In genomic region chrX:114712466-114712865, GRCh38 we compare ENCODE assay signal across 25 cellular contexts.
A peak's percentile ranks its signal among the peaks of the same experiment; 100 is the strongest.
DNase-seq lines count a peak whose midpoint lies in the region; ATAC-seq, FAIRE-seq and TF ChIP-seq lines count a peak whose summit lies in the region.
"Had no signal": no experiment of that assay in that cellular context is flagged by ENCODE, and none has a peak within 500 bp of the region (broad histone marks: within the 10 kb centered on the region; RNA-seq: fewer than 3 reads in every experiment).

No MANE protein-coding gene starts in this region.

- H3K4me3 Mint-ChIP-seq in T-cell = no peak overlapping the region
- H3K4me3 Mint-ChIP-seq: CD14-positive monocyte; CD4-positive, alpha-beta memory T cell; CD4-positive, CD25-positive, alpha-beta regulatory T cell; CD8-positive, alpha-beta memory T cell had no signal

- H3K4me3 ChIP-seq in A549 = no peak overlapping the region
- no peak overlapping the region for H3K4me3 ChIP-seq in GM23248
- H3K4me3 ChIP-seq: BLaER1 had no signal

- H3K9me3 Mint-ChIP-seq in T-cell = no peaks in the 10 kb centered on the region
- H3K9me3 Mint-ChIP-seq: CD14-positive monocyte had no signal

- peaks cover 0 to 3% of the 10 kb centered on the region in 2 donors for H3K27me3 Mint-ChIP-seq in T-cell
- H3K27me3 Mint-ChIP-seq: CD4-positive, alpha-beta memory T cell; CD4-positive, CD25-positive, alpha-beta regulatory T cell had no signal

- WGBS in A549 (ENCODE audit: missing lambda C conversion rate) = 42% methylated on average over 3 of the region's 3 CpGs
- WGBS in GM23248 (ENCODE audit: low coverage in 1 of 2, low lambda C conversion rate in 2 of 2, missing lambda C conversion rate in 2 of 2), 2 experiments = 65 to 72% methylated on average over 3 of the region's 3 CpGs

- no peaks in the 10 kb centered on the region for H3K79me2 ChIP-seq in GM23248 (ENCODE audit: insufficient read depth)

- TF ChIP-seq EP300 in A549 (IDR thresholded peaks at IDR 0.05) = no peak

- H3K27ac Mint-ChIP-seq in T-cell = no peak overlapping the region
- H3K27ac Mint-ChIP-seq: CD14-positive monocyte; CD4-positive, alpha-beta memory T cell; CD4-positive, CD25-positive, alpha-beta regulatory T cell; CD8-positive, alpha-beta memory T cell had no signal

- in situ Hi-C loops in GM23248 (cut with MboI) (no loop called here), SK-MEL-5 (cut with HindIII; ENCODE audit: low pct_unique_long_range_greater_than_20kb, low sequenced_read_pairs) (no loop called here)

- peak; percentile 98 for FAIRE-seq in A549 (lab: Jason Lieb, UNC)
- FAIRE-seq: D721Med, G401.6, GM12891, GM19239 had no signal

- TF ChIP-seq CTCF in A549 (IDR thresholded peaks at IDR 0.05) (no peak), GM10266 (IDR thresholded peaks at IDR 0.05; ENCODE audit: control insufficient read depth, insufficient read depth, low read depth, missing control alignments) (no peak)

- no peak overlapping the region for H2AFZ ChIP-seq in GM23248

- no peaks in the 10 kb centered on the region for H4K20me1 ChIP-seq in GM23248 (ENCODE audit: insufficient read depth)
- H4K20me1 ChIP-seq: BLaER1 had no signal

- H3K4me2 ChIP-seq in A549 (no peak overlapping the region), GM23248 (ENCODE audit: unreplicated experiment) (no peak overlapping the region)
- H3K4me2 ChIP-seq: BLaER1 had no signal

- no peak overlapping the region for H3K9ac ChIP-seq in GM23248
- H3K9ac ChIP-seq: BLaER1 had no signal

- H3K4me1 Mint-ChIP-seq in T-cell = no peaks in the 10 kb centered on the region
- H3K4me1 Mint-ChIP-seq: CD14-positive monocyte; CD4-positive, alpha-beta memory T cell; CD4-positive, CD25-positive, alpha-beta regulatory T cell; CD8-positive, alpha-beta memory T cell had no signal

- no peaks in the 10 kb centered on the region for H3K27me3 ChIP-seq in GM23248 (replicated peaks; ENCODE audit: insufficient read depth)

- H3K27ac ChIP-seq in A549 (no peak overlapping the region), GM23248 (no peak overlapping the region)
- H3K27ac ChIP-seq: 22Rv1, BLaER1 had no signal

- POLR2A ChIA-PET in A549 (lab: Yijun Ruan, JAX) (no interaction called here), T-cell (lab: Charles Lee) (no interaction called here)

- CTCF ChIA-PET in A549 (lab: Yijun Ruan, JAX) (no interaction called here), T-cell (lab: Charles Lee) (no interaction called here)

- H3K36me3 ChIP-seq in GM23248 (ENCODE audit: low read depth) = no peaks in the 10 kb centered on the region
- H3K36me3 ChIP-seq: BE2C, BLaER1 had no signal

- H3K4me1 ChIP-seq in A549 = no peaks in the 10 kb centered on the region
- no peaks in the 10 kb centered on the region for H3K4me1 ChIP-seq in GM23248 (ENCODE audit: insufficient read depth)
- H3K4me1 ChIP-seq: BE2C, BLaER1, Caco-2 had no signal

- ATAC-seq in A549 (no peak), T-cell (replicated peaks in 1 of 4) (no peak), GM21526 (IDR thresholded peaks at IDR 0.05; ENCODE audit: low FRiP score, unreplicated experiment) (no peak)

- H3F3A ChIP-seq in GM23248 (ENCODE audit: insufficient read depth) = no peaks in the 10 kb centered on the region

- DNase-seq in A549 (ENCODE audit: low read depth in 1 of 2, low spot score in 1 of 2) (no peak), GM23248 (peak; percentile 5), SK-MEL-5 (ENCODE audit: low read depth, low spot score) (peak; percentile 2), fibroblast of gingiva (ENCODE audit: low read depth) (peak; percentile 1), T-cell (no peak), GM10266 (ENCODE audit: extremely low spot score) (no peak), SK-N-DZ (ENCODE audit: low spot score) (no peak)
- DNase-seq: ACHN; BE2C; C1 segment of cervical spinal cord; Caco-2; Calu3; CD4-positive, alpha-beta memory T cell; CD4-positive, CD25-positive, alpha-beta regulatory T cell; CD8-positive, alpha-beta memory T cell; DMS79 treated with DMSO at 0.1 percent for 48 hours; GF-D8 had no signal

- no peaks in the 10 kb centered on the region for H3K36me3 Mint-ChIP-seq in T-cell
- H3K36me3 Mint-ChIP-seq: CD14-positive monocyte; CD4-positive, alpha-beta memory T cell; CD4-positive, CD25-positive, alpha-beta regulatory T cell; CD8-positive, alpha-beta memory T cell had no signal

- no peak for TF ChIP-seq POLR2A in A549 (IDR thresholded peaks at IDR 0.05; ENCODE audit: low read length)

- H3K9me3 ChIP-seq in A549 (no peaks in the 10 kb centered on the region), GM23248 (ENCODE audit: low read depth) (no peaks in the 10 kb centered on the region)
- H3K9me3 ChIP-seq: BE2C, BLaER1, Caco-2 had no signal

- H3K9me2 ChIP-seq in GM23248 (ENCODE audit: insufficient read depth) = no peaks in the 10 kb centered on the region

- no peak for TF ChIP-seq RAD21 in A549 (conservative IDR thresholded peaks at IDR 0.05 in 1 of 2, IDR thresholded peaks at IDR 0.05 in 1 of 2)

TF ChIP-seq in A549, 52 proteins besides CTCF, POLR2A, EP300 and RAD21:
- TF ChIP-seq RNF2 (IDR thresholded peaks at IDR 0.05; ENCODE audit: borderline replicate concordance, low read depth) = no peak
- no peak for TF ChIP-seq HOXB13 (CRISPR knock-in tag; IDR thresholded peaks at IDR 0.05; ENCODE audit: low read depth)
- no peak for TF ChIP-seq SMC3 (IDR thresholded peaks at IDR 0.05)
- TF ChIP-seq REST (IDR thresholded peaks at IDR 0.05) = no peak
- TF ChIP-seq NFE2L2 (conservative IDR thresholded peaks at IDR 0.05; ENCODE audit: low read length) = no peak
- no peak for TF ChIP-seq CBX8 (IDR thresholded peaks at IDR 0.05)
- TF ChIP-seq FOSB (CRISPR knock-in tag; IDR thresholded peaks at IDR 0.05) = no peak
- no peak for TF ChIP-seq KDM1A (IDR thresholded peaks at IDR 0.05; ENCODE audit: low read depth)
- TF ChIP-seq FOXS1 (CRISPR knock-in tag; IDR thresholded peaks at IDR 0.05) = no peak
- TF ChIP-seq EHMT2 (IDR thresholded peaks at IDR 0.05; ENCODE audit: low read depth) = no peak
- no peak for TF ChIP-seq CHD2 (IDR thresholded peaks at IDR 0.05; ENCODE audit: low read length, partially characterized antibody)
- no peak for TF ChIP-seq TP53 (CRISPR knock-in tag; IDR thresholded peaks at IDR 0.05)
- TF ChIP-seq PHF8 (IDR thresholded peaks at IDR 0.05; ENCODE audit: borderline replicate concordance, low read depth) = no peak
TF ChIP-seq in A549: peak in this region for 0.

Comparison
In these comparisons a context has a peak if more than half of its experiments do, and no peak if none do; other contexts are left out.
1. DNase-seq: peak in GM23248 (single experiment), SK-MEL-5 (single experiment) and fibroblast of gingiva (single experiment); none in A549 (0 of 2), T-cell (0 of 34), GM10266 (single experiment) and SK-N-DZ (single experiment).